In the genomic region with DNA sequence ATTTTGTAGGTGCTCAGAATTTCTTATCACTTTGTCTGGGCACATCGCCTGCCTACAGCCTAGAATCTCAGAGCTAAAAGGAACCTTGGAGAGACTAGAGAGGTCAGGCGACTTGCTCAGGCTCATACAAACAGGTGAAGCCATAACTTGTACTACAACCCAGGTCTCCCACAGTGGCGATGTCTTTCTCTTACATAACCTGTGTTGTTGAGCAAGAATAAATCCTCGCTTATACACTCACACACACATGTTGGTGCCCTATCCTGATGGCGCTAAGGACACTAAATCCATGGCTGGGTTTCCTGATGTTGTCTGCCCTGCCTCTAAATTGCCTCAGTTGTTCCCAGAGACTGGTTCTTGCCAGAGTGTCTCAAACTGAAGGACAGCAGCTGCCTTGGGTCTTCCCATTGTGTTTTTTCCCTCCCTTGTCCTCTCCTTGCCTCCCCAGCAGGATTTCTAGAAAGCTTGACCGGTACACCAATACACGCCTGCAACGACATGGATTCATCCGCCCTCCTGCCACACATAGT, we compare ENCODE assay signal across 14 cellular contexts. TPM values are rescaled to one million over a fixed set of nuclear protein-coding genes. Genes with fewer than 3 reads are reported as not detected.
DNase-seq lines count a peak whose midpoint lies in the region; ATAC-seq and TF ChIP-seq lines count a peak whose summit lies in the region.
"Had no signal": no experiment of that assay in that cellular context is flagged by ENCODE, and none has a peak within 500 bp of the region (broad histone marks: within the 10 kb centered on the region; RNA-seq: fewer than 3 reads in every experiment).

No MANE protein-coding gene starts in this region.

- H2AFZ ChIP-seq in parathyroid adenoma = peak overlapping the region; percentile 22

- no peak overlapping the region for H3K9ac ChIP-seq in parathyroid adenoma

- peak overlapping the region; percentile 84 for H3K4me2 ChIP-seq in parathyroid adenoma (ENCODE audit: low read length)

- H3K4me3 ChIP-seq in heart right ventricle (peak overlapping the region in 9 of 10 donors; percentile 53 to 69 (median 65)), esophagus muscularis mucosa (peak overlapping the region; percentile 62 to 76 (median 66)), parathyroid adenoma (ENCODE audit: low read depth, low read length) (peak overlapping the region; percentile 65), urinary bladder (ENCODE audit: low read depth, low read length) (peak overlapping the region; percentile 65)

- no peak for TF ChIP-seq EP300 in esophagus muscularis mucosa (IDR thresholded peaks at IDR 0.05)

- 69 to 79% methylated on average over 9 of the region's 9 CpGs for WGBS in heart right ventricle, 2 donors
- WGBS in esophagus muscularis mucosa = 72% methylated on average over 9 of the region's 9 CpGs
- 89% methylated on average over 9 of the region's 9 CpGs for WGBS in urinary bladder

- H3K9me3 ChIP-seq in heart right ventricle = no peaks in the 10 kb centered on the region
- no peaks in the 10 kb centered on the region for H3K9me3 ChIP-seq in esophagus muscularis mucosa
- no peaks in the 10 kb centered on the region for H3K9me3 ChIP-seq in parathyroid adenoma (ENCODE audit: control insufficient read depth, low read length)

- H3K4me1 ChIP-seq in heart right ventricle (peaks cover 0 to 26% (median 7%) of the 10 kb centered on the region in 9 donors), esophagus muscularis mucosa (peaks cover 4 to 65% (median 41%) of the 10 kb centered on the region in 4 donors), parathyroid adenoma (no peaks in the 10 kb centered on the region), urinary bladder (ENCODE audit: insufficient read depth) (no peaks in the 10 kb centered on the region)

- no peaks in the 10 kb centered on the region for H3K79me2 ChIP-seq in parathyroid adenoma

- ATAC-seq in heart right ventricle = no peak
- no peak for ATAC-seq in left cardiac atrium
- no peak for ATAC-seq in GM21381 (IDR thresholded peaks at IDR 0.05; ENCODE audit: unreplicated experiment)

- H3K36me3 ChIP-seq in heart right ventricle (no peaks in the 10 kb centered on the region), esophagus muscularis mucosa (peaks cover 0 to 3% (median 0%) of the 10 kb centered on the region in 4 donors), parathyroid adenoma (ENCODE audit: control insufficient read depth, insufficient read depth, low read length) (no peaks in the 10 kb centered on the region), urinary bladder (ENCODE audit: insufficient read depth) (no peaks in the 10 kb centered on the region)

- intact Hi-C loops in heart right ventricle (cut with DNase I) = loop anchor here in 7 of 10 donors (2.0 to 10.0 kb wide), 8 partner anchors 37 to 121 kb away; no protein-coding TSS in a partner anchor
- intact Hi-C loops in left cardiac atrium (cut with DNase I) = loop anchor here in 1 of 2 donors (5.0 kb wide), 1 partner anchor 102 kb away; no protein-coding TSS in a partner anchor
- intact Hi-C loops in esophagus muscularis mucosa (cut with DNase I) = loop anchor here (2.0 to 10.0 kb wide), 2 partner anchors 55 to 1289 kb away; no protein-coding TSS in a partner anchor

- H3K27me3 ChIP-seq in heart right ventricle = peaks cover 0 to 63% (median 0%) of the 10 kb centered on the region in 7 donors
- peaks cover 0 to 4% (median 0%) of the 10 kb centered on the region in 4 donors for H3K27me3 ChIP-seq in esophagus muscularis mucosa
- H3K27me3 ChIP-seq in parathyroid adenoma (ENCODE audit: control insufficient read depth, insufficient read depth, low read length) = no peaks in the 10 kb centered on the region

- no peak for TF ChIP-seq CTCF in heart right ventricle (IDR thresholded peaks at IDR 0.05)
- no peak for TF ChIP-seq CTCF in esophagus muscularis mucosa (IDR thresholded peaks at IDR 0.05)
- no peak for TF ChIP-seq CTCF in parathyroid adenoma (IDR thresholded peaks at IDR 0.05)

- DNase-seq in heart right ventricle (no peak), left cardiac atrium (no peak), esophagus muscularis mucosa (ENCODE audit: extremely low spot score) (no peak), NCI-H2196 treated with DMSO at 0.1 percent for 48 hours (lab: John Stamatoyannopoulos, UW; ENCODE audit: unreplicated experiment) (no peak), NCI-H1092 (lab: John Stamatoyannopoulos, UW) (no peak)
- DNase-seq: activated CD4-positive, alpha-beta memory T cell treated with anti-CD3 and anti-CD28 coated beads, Interleukin-2, amount 10 ng/mL, durations not matched to agents 7 days and 5 days; activated naive CD4-positive, alpha-beta T cell treated with anti-CD3 and anti-CD28 coated beads, Interleukin-2, amount 50 U/mL, for 16 hours; dermis blood vessel endothelial cell; DMS79; NCI-H2171 treated with DMSO at 0.1 percent for 48 hours had no signal

- H3K27ac ChIP-seq in heart right ventricle (peak overlapping the region in 4 of 10 donors; percentile 12 to 89 (median 86)), esophagus muscularis mucosa (replicated peaks in 1 of 4) (peak overlapping the region; percentile 30 to 92 (median 60)), parathyroid adenoma (no peak overlapping the region), urinary bladder (ENCODE audit: low read depth) (peak overlapping the region; percentile 50)

- TF ChIP-seq POLR2A in esophagus muscularis mucosa (IDR thresholded peaks at IDR 0.05; ENCODE audit: low read depth) = no peak

RNA-seq across cellular contexts. Expression of gene TSC22D3, which starts 1.6 kb away (rescaled TPM):
- 10 to 100 TPM; 26.3 to 88.2 (median 36.0) TPM for total RNA-seq in heart right ventricle
- 100 to 1,000 TPM in 1 of 2 donors, 10 to 100 TPM in 1; 70.7 to 153 TPM for polyA plus RNA-seq in heart right ventricle
- total RNA-seq in left cardiac atrium = 100 to 1,000 TPM in 1 of 2 donors, 10 to 100 TPM in 1; 56.2 to 119 TPM
- 1,000 to 10,000 TPM in 2 of 4 donors, 100 to 1,000 TPM in 2; 389 to 1,047 (median 786) TPM for total RNA-seq in esophagus muscularis mucosa
- total RNA-seq in urinary bladder = 63.2 TPM
- polyA plus RNA-seq in urinary bladder = 843 TPM

RNA-seq across cellular contexts. Expression of gene NCBP2L, which starts 3.6 kb away (rescaled TPM):
- under 1 TPM in 1 of 10 donors, not detected in 9; 0.45 TPM for total RNA-seq in heart right ventricle
- under 1 TPM in 1 of 2 donors, not detected in 1; 0.01 TPM for polyA plus RNA-seq in heart right ventricle
- not detected for total RNA-seq in left cardiac atrium
- not detected for total RNA-seq in esophagus muscularis mucosa
- not detected for total RNA-seq in urinary bladder
- not detected for polyA plus RNA-seq in urinary bladder
- total RNA-seq: activated CD4-positive, alpha-beta memory T cell treated with anti-CD3 and anti-CD28 coated beads, Interleukin-2, amount 10 ng/mL, durations not matched to agents 7 days and 5 days; dermis blood vessel endothelial cell; T-helper 2 cell treated with Interferon-gamma antibody and Interleukin-4, amounts not matched to agents 100 ng/mL and 5 ng/mL, for 36 hours had no signal

RNA-seq across cellular contexts. Expression of gene MID2, which starts 51.7 kb away (rescaled TPM):
- 10 to 100 TPM in 1 of 10 donors, 1 to 10 TPM in 9; 2.5 to 10.7 (median 5.1) TPM for total RNA-seq in heart right ventricle
- 1 to 10 TPM in 1 of 2 donors, under 1 TPM in 1; 0.51 to 2.0 TPM for polyA plus RNA-seq in heart right ventricle
- 1 to 10 TPM; 7.5 to 8.5 TPM for total RNA-seq in left cardiac atrium
- 10 to 100 TPM; 37.1 to 65.9 (median 52.4) TPM for total RNA-seq in esophagus muscularis mucosa
- total RNA-seq in urinary bladder = 24.6 TPM
- polyA plus RNA-seq in urinary bladder = 14.1 TPM
